ENCODE assay signal across 18 cellular contexts in genomic region chr10:81502677-81503359, GRCh38.
"Had no signal": no experiment of that assay in that cellular context is flagged by ENCODE, and none has a peak within 500 bp of the region (broad histone marks: within the 10 kb centered on the region; RNA-seq: fewer than 3 reads in every experiment).

No MANE protein-coding gene starts in this region.

- H3K4me1 ChIP-seq: esophagus muscularis mucosa, gastrocnemius medialis, sigmoid colon, uterus had no signal

- H3K4me1 Mint-ChIP-seq: immature natural killer cell; naive thymus-derived CD4-positive, alpha-beta T cell; nephron progenitor cell had no signal

- DNase-seq: effector memory CD8-positive, alpha-beta T cell; gastrocnemius medialis; glutamatergic neuron; immature natural killer cell; left colon; mammary epithelial cell; naive thymus-derived CD4-positive, alpha-beta T cell; nephron progenitor cell; sigmoid colon; stimulated activated CD4-positive, alpha-beta T cell treated with anti-CD3 and anti-CD28 coated beads, Interleukin-12 subunit alpha, Interleukin-12 subunit beta, amount 100 ng/mL, for 4 hours; trophoblast cell; uterus had no signal

- H3K27me3 Mint-ChIP-seq: dendritic cell treated with granulocyte-macrophage colony-stimulating factor and Interleukin-4, amounts not matched to agents 40 ng/mL and 50 ng/mL, for 4 days; effector memory CD8-positive, alpha-beta T cell; naive thymus-derived CD4-positive, alpha-beta T cell; stimulated activated naive CD8-positive, alpha-beta T cell treated with anti-CD3 and anti-CD28 coated beads, Interleukin-15, Interleukin-2, amounts not matched to agents 100 ng/mL and 50 ng/mL, for 24 hours had no signal

- H3K27ac ChIP-seq: epithelial cell of prostate, esophagus muscularis mucosa, gastrocnemius medialis, neutrophil, sigmoid colon, skin epidermis, uterus had no signal

- H3K4me3 ChIP-seq: esophagus muscularis mucosa, gastrocnemius medialis, sigmoid colon, skin epidermis, uterus had no signal

- H3K27ac Mint-ChIP-seq: dendritic cell treated with granulocyte-macrophage colony-stimulating factor and Interleukin-4, amounts not matched to agents 40 ng/mL and 50 ng/mL, for 4 days; effector memory CD8-positive, alpha-beta T cell; immature natural killer cell; naive thymus-derived CD4-positive, alpha-beta T cell; nephron progenitor cell; stimulated activated naive CD8-positive, alpha-beta T cell treated with anti-CD3 and anti-CD28 coated beads, Interleukin-15, Interleukin-2, amounts not matched to agents 100 ng/mL and 50 ng/mL, for 24 hours had no signal

- ATAC-seq: effector memory CD8-positive, alpha-beta T cell; gastrocnemius medialis; left colon; naive thymus-derived CD4-positive, alpha-beta T cell had no signal

- H3K36me3 ChIP-seq: esophagus muscularis mucosa, gastrocnemius medialis, neutrophil, sigmoid colon, uterus had no signal

- H3K27me3 ChIP-seq: esophagus muscularis mucosa, gastrocnemius medialis, neutrophil, sigmoid colon, uterus had no signal

- H3K36me3 Mint-ChIP-seq: naive thymus-derived CD4-positive, alpha-beta T cell had no signal

- H3K4me3 Mint-ChIP-seq: dendritic cell treated with granulocyte-macrophage colony-stimulating factor and Interleukin-4, amounts not matched to agents 40 ng/mL and 50 ng/mL, for 4 days; effector memory CD8-positive, alpha-beta T cell; immature natural killer cell; naive thymus-derived CD4-positive, alpha-beta T cell; nephron progenitor cell; stimulated activated naive CD8-positive, alpha-beta T cell treated with anti-CD3 and anti-CD28 coated beads, Interleukin-15, Interleukin-2, amounts not matched to agents 100 ng/mL and 50 ng/mL, for 24 hours had no signal

- H3K9me3 ChIP-seq: gastrocnemius medialis, neutrophil, uterus had no signal
